Comparison of ENCODE assay signal across 13 cellular contexts in genomic region chr2:128324008-128324896, GRCh38. TPM values are rescaled to one million over a fixed set of nuclear protein-coding genes. Genes with fewer than 3 reads are reported as not detected.
A peak's percentile ranks its signal among the peaks of the same experiment; 100 is the strongest.
DNase-seq lines count a peak whose midpoint lies in the region; ATAC-seq and TF ChIP-seq lines count a peak whose summit lies in the region.
"Had no signal": no experiment of that assay in that cellular context is flagged by ENCODE, and none has a peak within 500 bp of the region (broad histone marks: within the 10 kb centered on the region; RNA-seq: fewer than 3 reads in every experiment).

No MANE protein-coding gene starts in this region.

- no peak overlapping the region for H3K9ac ChIP-seq in BLaER1
- no peak overlapping the region for H3K9ac ChIP-seq in DND-41 (ENCODE audit: low read depth, low read length)
- peak overlapping the region in 1 of 2 donors; percentile 24 for H3K9ac ChIP-seq in colonic mucosa (ENCODE audit: low read depth in 2 of 2, low read length in 2 of 2)
- H3K9ac ChIP-seq in neural progenitor cell: no peak overlapping the region
- H3K9ac ChIP-seq: parathyroid adenoma had no signal

- in situ Hi-C loops in ACHN (cut with HindIII; ENCODE audit: low pct_ligation_motif_present, low pct_unique_long_range_greater_than_20kb, low sequenced_read_pairs): no loop called here

- peak overlapping the region; percentile 53 for H3K27ac Mint-ChIP-seq in neural progenitor cell

- H3K4me3 ChIP-seq in BLaER1: no peak overlapping the region
- no peak overlapping the region for H3K4me3 ChIP-seq in DND-41 (ENCODE audit: low read depth in 1 of 2, low read length in 2 of 2)
- no peak overlapping the region for H3K4me3 ChIP-seq in colonic mucosa
- H3K4me3 ChIP-seq in neural progenitor cell: no peak overlapping the region
- H3K4me3 ChIP-seq: left lung, PC-9 had no signal

- H4K20me1 ChIP-seq in BLaER1: no peaks in the 10 kb centered on the region
- no peaks in the 10 kb centered on the region for H4K20me1 ChIP-seq in DND-41 (ENCODE audit: insufficient read depth, low read length)
- H4K20me1 ChIP-seq in neural progenitor cell (ENCODE audit: low read depth): no peaks in the 10 kb centered on the region

- no peaks in the 10 kb centered on the region for H3K27me3 ChIP-seq in BLaER1
- H3K27me3 ChIP-seq in DND-41 (ENCODE audit: insufficient read depth, low read length, poor library complexity): no peaks in the 10 kb centered on the region
- H3K27me3 ChIP-seq in colonic mucosa: no peaks in the 10 kb centered on the region
- H3K27me3 ChIP-seq in neural progenitor cell: peaks cover 24% of the 10 kb centered on the region
- H3K27me3 ChIP-seq: left lung had no signal

- peaks cover 5% of the 10 kb centered on the region for H3F3A ChIP-seq in neural progenitor cell (ENCODE audit: low read depth)

- peaks cover 2% of the 10 kb centered on the region for H3K9me3 Mint-ChIP-seq in neural progenitor cell

- peaks cover 11% of the 10 kb centered on the region for H3K27me3 Mint-ChIP-seq in neural progenitor cell (ENCODE audit: insufficient read depth, low read depth)

- ATAC-seq in DND-41 (ENCODE audit: insufficient read depth, low read depth): no peak
- ATAC-seq in GM21619 (IDR thresholded peaks at IDR 0.05; ENCODE audit: unreplicated experiment): no peak
- no peak for ATAC-seq in HG02610 (IDR thresholded peaks at IDR 0.05; ENCODE audit: unreplicated experiment)
- ATAC-seq: left lung had no signal

- H3K9me3 ChIP-seq in BLaER1 (no peaks in the 10 kb centered on the region), DND-41 (ENCODE audit: insufficient read depth, low read length, severe bottlenecking) (no peaks in the 10 kb centered on the region), colonic mucosa (no peaks in the 10 kb centered on the region), neural progenitor cell (ENCODE audit: low read depth) (no peaks in the 10 kb centered on the region)
- H3K9me3 ChIP-seq: left lung had no signal

- H3K27ac ChIP-seq in BLaER1: no peak overlapping the region
- peak overlapping the region; percentile 1; the same call in 1 of the 2 replicates for H3K27ac ChIP-seq in DND-41 (ENCODE audit: low read length)
- H3K27ac ChIP-seq in colonic mucosa: no peak overlapping the region
- no peak overlapping the region for H3K27ac ChIP-seq in neural progenitor cell
- H3K27ac ChIP-seq: left lung, parathyroid adenoma, PC-9 had no signal

- peaks cover 36% of the 10 kb centered on the region for H3K4me1 Mint-ChIP-seq in neural progenitor cell

- DNase-seq in DND-41: peak; percentile 5
- peak; percentile 16 for DNase-seq in colonic mucosa
- DNase-seq in neural progenitor cell (ENCODE audit: low spot score): no peak
- DNase-seq in ACHN: no peak
- no peak for DNase-seq in Kasumi-1 (lab: John Stamatoyannopoulos, UW)
- DNase-seq: glutamatergic neuron; PC-9; stimulated activated naive CD4-positive, alpha-beta T cell treated with Interleukin-2 at 50 U/mL for 16 hours had no signal

- H3K4me1 ChIP-seq in BLaER1 (peaks cover 59% of the 10 kb centered on the region), DND-41 (ENCODE audit: insufficient read depth, low read length) (peaks cover 47% of the 10 kb centered on the region), colonic mucosa (no peaks in the 10 kb centered on the region), neural progenitor cell (peaks cover 16% of the 10 kb centered on the region)

- H3K36me3 ChIP-seq in BLaER1: no peaks in the 10 kb centered on the region
- H3K36me3 ChIP-seq in DND-41 (ENCODE audit: insufficient read depth, low read length): no peaks in the 10 kb centered on the region
- H3K36me3 ChIP-seq in colonic mucosa: no peaks in the 10 kb centered on the region
- H3K36me3 ChIP-seq in neural progenitor cell: no peaks in the 10 kb centered on the region
- H3K36me3 ChIP-seq: left lung had no signal

- H3K4me2 ChIP-seq in BLaER1 (peak overlapping the region; percentile 100; the same call in 1 of the 2 replicates), DND-41 (ENCODE audit: insufficient read depth, low read length) (no peak overlapping the region), neural progenitor cell (no peak overlapping the region)
- H3K4me2 ChIP-seq: PC-9 had no signal

- TF ChIP-seq CTCF in DND-41 (IDR thresholded peaks at IDR 0.05; ENCODE audit: borderline replicate concordance, extremely low read depth, low read length, poor library complexity, severe bottlenecking) (no peak), colonic mucosa (IDR thresholded peaks at IDR 0.05) (no peak), neural progenitor cell (IDR thresholded peaks at IDR 0.05) (no peak)

- H3K79me2 ChIP-seq in DND-41 (ENCODE audit: insufficient read depth, low read length) (peaks cover under 1% of the 10 kb centered on the region), neural progenitor cell (ENCODE audit: low read depth) (no peaks in the 10 kb centered on the region)
- H3K79me2 ChIP-seq: parathyroid adenoma had no signal

- H3K36me3 Mint-ChIP-seq in neural progenitor cell: no peaks in the 10 kb centered on the region

- H3K4me3 Mint-ChIP-seq in neural progenitor cell: no peak overlapping the region

- intact Hi-C loops in colonic mucosa (cut with DNase I): loop anchor here (10.0 kb wide), 1 partner anchor 411 kb away; no protein-coding TSS in a partner anchor

- H2AFZ ChIP-seq in DND-41 (ENCODE audit: low read depth, low read length) (no peak overlapping the region), neural progenitor cell (replicated peaks) (no peak overlapping the region)
- H2AFZ ChIP-seq: parathyroid adenoma, PC-9 had no signal

RNA-seq across cellular contexts. Expression of gene HS6ST1, which starts 5.6 kb away (rescaled TPM):
- total RNA-seq in colonic mucosa (10 to 100 TPM; 19.3 to 22.9 TPM), neural progenitor cell (ENCODE audit: low replicate concordance) (31.1 and 71.0 TPM in 2 replicates)

Comparison
In these comparisons a context has a peak if more than half of its experiments do, and no peak if none do; other contexts are left out.
1. DNase-seq: peak in DND-41 (single experiment) and colonic mucosa (single experiment); none in neural progenitor cell (single experiment), ACHN (single experiment) and Kasumi-1 (0 of 2).